ENCODE assay signal across 1 cellular context in genomic region chr9:136964171-136964689, GRCh38.
TF ChIP-seq lines count a peak whose summit lies in the region.

No MANE protein-coding gene starts in this region.

TF ChIP-seq in GM23338, 12 proteins besides CTCF, POLR2A, EP300 and RAD21:
- no peak for TF ChIP-seq EZH2phosphoT487 (IDR thresholded peaks at IDR 0.05; ENCODE audit: unreplicated experiment)
- peak; percentile 29 for TF ChIP-seq REST (IDR thresholded peaks at IDR 0.05; ENCODE audit: unreplicated experiment)
